8 cellular contexts compared by ENCODE assay signal in the genomic region with DNA sequence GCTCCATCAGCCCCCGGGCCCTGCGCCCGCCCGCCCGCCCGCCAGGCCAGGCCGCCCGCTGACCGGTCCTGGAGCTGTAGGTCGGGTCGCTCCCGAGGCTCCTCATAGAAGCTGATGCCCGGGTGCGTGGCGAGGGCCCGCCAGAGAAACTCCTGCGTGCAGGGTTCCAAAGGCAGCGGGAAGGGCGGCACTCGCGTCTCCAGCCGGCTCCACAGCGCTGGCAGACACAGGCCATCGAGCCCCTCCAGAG. TPM values are rescaled to one million over a fixed set of nuclear protein-coding genes. Genes with fewer than 3 reads are reported as not detected.
DNase-seq lines count a peak whose midpoint lies in the region; ATAC-seq and TF ChIP-seq lines count a peak whose summit lies in the region.

No MANE protein-coding gene starts in this region.

- TF ChIP-seq POLR2A in thyroid gland (IDR thresholded peaks at IDR 0.05), result no peak

- intact Hi-C loops in thyroid gland (cut with DNase I), result loop anchor here (10.0 kb wide), 1 partner anchor 345 kb away; a partner anchor contains a TSS

- TF ChIP-seq CTCF in kidney epithelial cell (IDR thresholded peaks at IDR 0.05; ENCODE audit: insufficient read depth, low read length, poor library complexity, severe bottlenecking) (no peak), thyroid gland (IDR thresholded peaks at IDR 0.05) (no peak)

- no CpG with 5 or more reads among the region's 24 CpGs for whole genome bisulfite sequencing in thyroid gland, 2 donors

- H3K4me3 ChIP-seq in kidney epithelial cell (ENCODE audit: low read depth, low read length) (peak overlapping the region; percentile 94), thyroid gland (replicated peaks in 1 of 3) (peak overlapping the region; percentile 26 to 80 (median 77))

- H3K27me3 ChIP-seq in kidney epithelial cell (ENCODE audit: control insufficient read depth, insufficient read depth, low read length), result no peaks in the 10 kb centered on the region
- no peaks in the 10 kb centered on the region for H3K27me3 ChIP-seq in thyroid gland

- H3K4me1 Mint-ChIP-seq in activated naive CD8-positive, alpha-beta T cell treated with anti-CD3 and anti-CD28 coated beads, Interleukin-2, amount 50 U/mL, for 24 hours, result peaks cover 41% of the 10 kb centered on the region

- peak overlapping the region; percentile 56 to 83 (median 73) for H3K27ac ChIP-seq in thyroid gland

- no peak for DNase-seq in activated naive CD8-positive, alpha-beta T cell treated with anti-CD3 and anti-CD28 coated beads, Interleukin-2, amount 50 U/mL, for 24 hours
- DNase-seq in kidney epithelial cell (ENCODE audit: low read depth), result no peak
- no peak for DNase-seq in thyroid gland
- DNase-seq in hippocampal formation (lab: John Stamatoyannopoulos, UW), result no peak
- DNase-seq in AML-193 (lab: John Stamatoyannopoulos, UW), result no peak
- no peak for DNase-seq in GF-D8 (lab: John Stamatoyannopoulos, UW)

- H3K4me1 ChIP-seq in thyroid gland, result peaks cover 31 to 38% of the 10 kb centered on the region in 2 donors

- H3K4me3 Mint-ChIP-seq in activated naive CD8-positive, alpha-beta T cell treated with anti-CD3 and anti-CD28 coated beads, Interleukin-2, amount 50 U/mL, for 24 hours, result peak overlapping the region; percentile 98

- H3K27me3 Mint-ChIP-seq in activated naive CD8-positive, alpha-beta T cell treated with anti-CD3 and anti-CD28 coated beads, Interleukin-2, amount 50 U/mL, for 24 hours, result no peaks in the 10 kb centered on the region

- H3K36me3 ChIP-seq in kidney epithelial cell (ENCODE audit: control insufficient read depth, insufficient read depth, low read length) (peaks cover 1% of the 10 kb centered on the region), thyroid gland (peaks cover 7% of the 10 kb centered on the region in 2 donors)

- peaks cover 11% of the 10 kb centered on the region for H3K36me3 Mint-ChIP-seq in activated naive CD8-positive, alpha-beta T cell treated with anti-CD3 and anti-CD28 coated beads, Interleukin-2, amount 50 U/mL, for 24 hours (ENCODE audit: low read depth)

- peak overlapping the region; percentile 90 for H3K27ac Mint-ChIP-seq in activated naive CD8-positive, alpha-beta T cell treated with anti-CD3 and anti-CD28 coated beads, Interleukin-2, amount 50 U/mL, for 24 hours

- ATAC-seq in GM19328 (IDR thresholded peaks at IDR 0.05; ENCODE audit: unreplicated experiment) (peak; percentile 13), HG03103 (IDR thresholded peaks at IDR 0.05; ENCODE audit: low read depth, unreplicated experiment) (peak; percentile 26)
- peak; percentile 13 for ATAC-seq in activated naive CD8-positive, alpha-beta T cell treated with anti-CD3 and anti-CD28 coated beads, Interleukin-2, amount 50 U/mL, for 24 hours

- H3K9me3 ChIP-seq in thyroid gland, result no peaks in the 10 kb centered on the region

- H3K9me3 Mint-ChIP-seq in activated naive CD8-positive, alpha-beta T cell treated with anti-CD3 and anti-CD28 coated beads, Interleukin-2, amount 50 U/mL, for 24 hours, result no peaks in the 10 kb centered on the region

RNA-seq across cellular contexts. Expression of a gene that starts 0.2 kb away (rescaled TPM):
- total RNA-seq in kidney epithelial cell (81.6 and 89.7 TPM in 2 replicates), thyroid gland (100 to 1,000 TPM in 3 of 4 donors, 10 to 100 TPM in 1; 58.5 to 120 (median 112) TPM)

RNA-seq across cellular contexts. Expression of a gene that starts 0.4 kb away (rescaled TPM):
- total RNA-seq in kidney epithelial cell, result 20.4 and 24.4 TPM in 2 replicates
- 10 to 100 TPM; 41.3 to 82.8 (median 70.9) TPM for total RNA-seq in thyroid gland
